Comparison of ENCODE assay signal across 11 cellular contexts in the genomic region with DNA sequence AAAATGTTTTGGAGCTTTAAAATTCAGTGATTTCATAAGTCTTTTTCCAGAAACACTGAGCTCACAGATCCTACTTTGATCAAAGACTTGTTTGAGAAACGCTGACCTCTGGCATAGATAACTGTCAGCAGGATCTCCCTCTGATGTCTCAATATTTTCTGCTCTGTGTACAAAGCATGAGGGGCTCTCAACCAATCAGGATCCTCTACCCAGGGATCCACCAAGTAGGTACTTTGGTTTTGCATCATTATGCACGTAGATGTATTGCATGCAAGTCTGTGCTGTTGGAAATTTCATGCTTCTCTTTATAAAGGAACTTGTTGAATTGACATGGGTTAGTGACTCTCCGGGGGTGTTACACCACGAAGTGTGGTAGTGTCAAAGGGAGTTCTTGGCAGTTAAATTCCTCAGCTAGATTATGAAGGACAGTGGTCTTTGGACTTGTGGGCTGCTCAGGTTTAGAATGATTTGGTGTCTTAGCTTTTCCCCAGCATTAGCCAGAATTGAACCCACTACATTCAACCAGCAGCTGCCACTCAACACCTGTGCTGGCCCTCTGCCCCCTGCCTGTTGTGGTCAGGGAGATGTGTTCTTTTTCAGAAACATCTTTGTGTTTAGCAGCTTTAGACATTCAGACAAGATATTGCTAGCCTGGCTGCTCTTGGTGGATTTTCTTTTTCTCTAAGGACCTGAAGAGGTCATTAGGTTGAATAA. TPM values are rescaled to one million over a fixed set of nuclear protein-coding genes. Genes with fewer than 3 reads are reported as not detected.
DNase-seq lines count a peak whose midpoint lies in the region; ATAC-seq and TF ChIP-seq lines count a peak whose summit lies in the region.
"Had no signal": no experiment of that assay in that cellular context is flagged by ENCODE, and none has a peak within 500 bp of the region (broad histone marks: within the 10 kb centered on the region; RNA-seq: fewer than 3 reads in every experiment).

No MANE protein-coding gene starts in this region.

- no peaks in the 10 kb centered on the region for H4K20me1 ChIP-seq in OCI-LY3 (ENCODE audit: insufficient read depth, low read length)

- intact Hi-C loops in psoas muscle (cut with DNase I): no loop called here

- CTCF ChIA-PET in CD8-positive, alpha-beta memory T cell (lab: Charles Lee): interaction anchor here (1.2 to 3.3 kb wide), 4 partner anchors 8 to 57 kb away, joined by 3 to 17 read pairs (median 6); no protein-coding TSS in a partner anchor

- no peak overlapping the region for H3K4me3 ChIP-seq in CD8-positive, alpha-beta memory T cell (ENCODE audit: low read length)
- H3K4me3 ChIP-seq in OCI-LY3 (ENCODE audit: low read length): 0 out of 2 replicates have a peak overlapping the region, but pooled peaks have one; percentile 80
- H3K4me3 ChIP-seq in fibroblast of mammary gland (ENCODE audit: control insufficient read depth, low read depth, low read length): no peak overlapping the region
- peak overlapping the region; percentile 86 for H3K4me3 ChIP-seq in psoas muscle

- H3K27ac ChIP-seq in CD8-positive, alpha-beta memory T cell (ENCODE audit: low read depth, low read length): no peak overlapping the region
- no peak overlapping the region for H3K27ac ChIP-seq in OCI-LY3 (ENCODE audit: low read length)
- H3K27ac ChIP-seq in psoas muscle: peak overlapping the region; percentile 89

- no peaks in the 10 kb centered on the region for H3K9me3 Mint-ChIP-seq in CD8-positive, alpha-beta memory T cell

- no peak overlapping the region for H3K9ac ChIP-seq in OCI-LY3 (ENCODE audit: low read length)

- peak overlapping the region in 1 of 8 donors; percentile 35 for H3K27ac Mint-ChIP-seq in CD8-positive, alpha-beta memory T cell

- DNase-seq in CD8-positive, alpha-beta memory T cell: no peak
- DNase-seq in fibroblast of mammary gland (ENCODE audit: low read depth) (peak; percentile 86), psoas muscle (no peak), ecto neural progenitor cell (ENCODE audit: low spot score) (no peak), DMS79 (lab: John Stamatoyannopoulos, UW) (no peak)
- DNase-seq: NCI-H1417 treated with DMSO at 0.1 percent for 48 hours had no signal

- H2AFZ ChIP-seq in OCI-LY3 (ENCODE audit: low read depth, low read length): no peak overlapping the region

- TF ChIP-seq CTCF in OCI-LY3 (IDR thresholded peaks at IDR 0.05; ENCODE audit: low read depth, low read length) (no peak), fibroblast of mammary gland (conservative IDR thresholded peaks at IDR 0.05; ENCODE audit: control insufficient read depth, insufficient read depth, low read depth, low read length) (no peak), psoas muscle (IDR thresholded peaks at IDR 0.05) (no peak)

- peaks cover 37% of the 10 kb centered on the region for H3K4me1 ChIP-seq in CD8-positive, alpha-beta memory T cell (ENCODE audit: insufficient read depth, low read length)
- peaks cover 40% of the 10 kb centered on the region for H3K4me1 ChIP-seq in OCI-LY3 (ENCODE audit: low read length)
- peaks cover 44% of the 10 kb centered on the region for H3K4me1 ChIP-seq in psoas muscle

- H3K4me1 Mint-ChIP-seq in CD8-positive, alpha-beta memory T cell: peaks cover 27 to 43% (median 40%) of the 10 kb centered on the region in 3 donors

- peaks cover 6% of the 10 kb centered on the region in 2 donors for H3K27me3 Mint-ChIP-seq in CD8-positive, alpha-beta memory T cell

- H3K4me2 ChIP-seq in OCI-LY3 (ENCODE audit: low read length): peak overlapping the region; percentile 97; the same call in 1 of the 2 replicates

- peak overlapping the region in 6 of 7 donors; percentile 28 to 91 (median 86) for H3K4me3 Mint-ChIP-seq in CD8-positive, alpha-beta memory T cell

- ATAC-seq in psoas muscle (peak in 1 of 4 donors; percentile 67), HG02763 (IDR thresholded peaks at IDR 0.05; ENCODE audit: unreplicated experiment) (no peak), GM21528 (IDR thresholded peaks at IDR 0.05; ENCODE audit: low FRiP score, unreplicated experiment) (no peak)
- ATAC-seq: esophagus mucosa had no signal

- H3K36me3 Mint-ChIP-seq in CD8-positive, alpha-beta memory T cell: no peaks in the 10 kb centered on the region

- peaks cover 24% of the 10 kb centered on the region for H3K79me2 ChIP-seq in OCI-LY3 (ENCODE audit: low read length)

- no peaks in the 10 kb centered on the region for H3K36me3 ChIP-seq in CD8-positive, alpha-beta memory T cell (ENCODE audit: insufficient read depth, low read length)
- H3K36me3 ChIP-seq in OCI-LY3 (replicated peaks; ENCODE audit: low read depth, low read length): peaks cover 9% of the 10 kb centered on the region
- H3K36me3 ChIP-seq in psoas muscle (ENCODE audit: insufficient read depth in 1 of 2, low read depth in 1 of 2): no peaks in the 10 kb centered on the region

- POLR2A ChIA-PET in CD8-positive, alpha-beta memory T cell (lab: Charles Lee): no interaction called here

- 46 to 52% (median 49%) methylated on average over 4 of the region's 4 CpGs for WGBS in psoas muscle, 3 donors

- no peaks in the 10 kb centered on the region for H3K27me3 ChIP-seq in CD8-positive, alpha-beta memory T cell (ENCODE audit: insufficient read depth, low read length, poor library complexity, severe bottlenecking)
- H3K27me3 ChIP-seq in OCI-LY3 (ENCODE audit: low read depth, low read length) (no peaks in the 10 kb centered on the region), psoas muscle (ENCODE audit: insufficient read depth in 3 of 3, low read length in 2 of 3) (no peaks in the 10 kb centered on the region)

- H3K9me3 ChIP-seq in CD8-positive, alpha-beta memory T cell (ENCODE audit: low read length): no peaks in the 10 kb centered on the region
- H3K9me3 ChIP-seq in OCI-LY3 (ENCODE audit: insufficient read depth, low read length) (no peaks in the 10 kb centered on the region), psoas muscle (no peaks in the 10 kb centered on the region)

RNA-seq across cellular contexts. Expression of a gene that starts 1.7 kb away (rescaled TPM):
- 10 to 100 TPM; 11.3 to 12.7 TPM for total RNA-seq in CD8-positive, alpha-beta memory T cell
- 2.4 TPM for polyA plus RNA-seq in CD8-positive, alpha-beta memory T cell
- 10 to 100 TPM in 2 of 4 donors, 1 to 10 TPM in 2; 4.5 to 12.9 (median 9.6) TPM for total RNA-seq in psoas muscle
- 1 to 10 TPM; 1.4 to 4.9 (median 2.6) TPM for polyA plus RNA-seq in psoas muscle

RNA-seq across cellular contexts. Expression of a gene that starts 16.8 kb away (rescaled TPM):
- total RNA-seq in CD8-positive, alpha-beta memory T cell: not detected
- polyA plus RNA-seq in CD8-positive, alpha-beta memory T cell: not detected
- total RNA-seq in psoas muscle: 10 to 100 TPM in 1 of 4 donors, 1 to 10 TPM in 3; 6.2 to 12.3 (median 8.3) TPM
- 10 to 100 TPM in 1 of 3 donors, 1 to 10 TPM in 2; 1.0 to 24.5 (median 4.4) TPM for polyA plus RNA-seq in psoas muscle
- total RNA-seq: H4 had no signal

RNA-seq across cellular contexts. Expression of a gene that starts 23.0 kb away (rescaled TPM):
- total RNA-seq in CD8-positive, alpha-beta memory T cell: not detected
- not detected for polyA plus RNA-seq in CD8-positive, alpha-beta memory T cell
- total RNA-seq in psoas muscle: 10 to 100 TPM; 20.2 to 40.4 (median 27.2) TPM
- 10 to 100 TPM; 23.6 to 55.5 (median 25.0) TPM for polyA plus RNA-seq in psoas muscle
- total RNA-seq: H4 had no signal

RNA-seq across cellular contexts. Expression of a gene that starts 23.9 kb away (rescaled TPM):
- total RNA-seq in CD8-positive, alpha-beta memory T cell: not detected
- polyA plus RNA-seq in CD8-positive, alpha-beta memory T cell: not detected
- total RNA-seq in psoas muscle: over 10,000 TPM in 2 of 4 donors, 1,000 to 10,000 TPM in 2; 5,216 to 12,187 (median 10,501) TPM
- over 10,000 TPM in 1 of 3 donors, 1,000 to 10,000 TPM in 2; 4,737 to 11,496 (median 9,489) TPM for polyA plus RNA-seq in psoas muscle

RNA-seq across cellular contexts. Expression of a gene that starts 56.1 kb away (rescaled TPM):
- 10 to 100 TPM; 36.7 to 44.3 TPM for total RNA-seq in CD8-positive, alpha-beta memory T cell
- polyA plus RNA-seq in CD8-positive, alpha-beta memory T cell: 24.7 TPM
- 10 to 100 TPM in 2 of 4 donors, 1 to 10 TPM in 2; 6.6 to 17.7 (median 11.8) TPM for total RNA-seq in psoas muscle
- 1 to 10 TPM; 4.4 to 7.6 (median 4.8) TPM for polyA plus RNA-seq in psoas muscle

Comparison
In these comparisons a context has a peak if more than half of its experiments do, and no peak if none do; other contexts are left out.
1. H3K4me3 ChIP-seq: peak in OCI-LY3 (single experiment) and psoas muscle (single experiment); none in CD8-positive, alpha-beta memory T cell (single experiment) and fibroblast of mammary gland (single experiment).
2. RNA of a gene that starts 16.8 kb away (total RNA-seq): 6.2 to 12.3 TPM in psoas muscle; not detected in CD8-positive, alpha-beta memory T cell; every median in the first group is over 4 times any median in the second.
3. RNA of a gene that starts 23.0 kb away (total RNA-seq): 20.2 to 40.4 TPM in psoas muscle; not detected in CD8-positive, alpha-beta memory T cell; every median in the first group is over 10 times any median in the second.